ENCODE assay signal across 30 cellular contexts in the genomic region with DNA sequence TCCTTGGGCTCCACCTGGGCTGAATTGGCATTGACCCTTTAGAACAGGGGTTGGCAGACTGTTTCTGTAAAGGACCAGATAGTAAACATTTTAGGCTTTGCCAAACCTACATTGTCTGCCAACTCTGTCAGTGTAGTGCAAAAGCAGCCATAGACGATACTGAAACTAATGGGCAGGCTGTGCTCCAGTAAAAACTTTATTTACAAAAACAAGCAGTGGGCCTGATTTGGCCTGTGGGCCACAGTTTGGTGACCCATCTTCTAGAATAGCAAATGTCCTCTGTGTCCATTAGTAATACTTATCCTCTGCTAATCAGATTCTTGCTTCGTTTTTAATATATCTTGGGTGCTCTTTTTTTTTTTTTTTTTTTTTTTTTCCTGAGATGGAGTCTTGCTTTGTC.
"Had no signal": no experiment of that assay in that cellular context is flagged by ENCODE, and none has a peak within 500 bp of the region (broad histone marks: within the 10 kb centered on the region; RNA-seq: fewer than 3 reads in every experiment).

No MANE protein-coding gene starts in this region.

- H3K9me3 Mint-ChIP-seq: mesothelial cell of epicardium; naive B cell; natural killer cell; nephron progenitor cell; neural progenitor cell; stimulated activated effector memory CD8-positive, alpha-beta T cell treated with anti-CD3 and anti-CD28 coated beads, Interleukin-12 subunit alpha, Interleukin-12 subunit beta, amount 100 ng/mL, for 72 hours; stimulated activated naive CD8-positive, alpha-beta T cell treated with anti-CD3 and anti-CD28 coated beads, Interleukin-15, Interleukin-2, amounts not matched to agents 100 ng/mL and 50 ng/mL, for 24 hours had no signal

- H3K27ac Mint-ChIP-seq: mesothelial cell of epicardium; natural killer cell; nephron progenitor cell; neural progenitor cell; stimulated activated effector memory CD8-positive, alpha-beta T cell treated with anti-CD3 and anti-CD28 coated beads, Interleukin-12 subunit alpha, Interleukin-12 subunit beta, amount 100 ng/mL, for 72 hours; stimulated activated naive CD8-positive, alpha-beta T cell treated with anti-CD3 and anti-CD28 coated beads, Interleukin-15, Interleukin-2, amounts not matched to agents 100 ng/mL and 50 ng/mL, for 24 hours had no signal

- H3K36me3 ChIP-seq: prostate gland had no signal

- H2AFZ ChIP-seq: hepatocyte, neural progenitor cell had no signal

- H3K27me3 ChIP-seq: hepatocyte, neural progenitor cell, neutrophil, pancreas, sigmoid colon, spleen, suprapubic skin, tibial artery, upper lobe of right lung had no signal

- H3K27me3 Mint-ChIP-seq: naive B cell; stimulated activated naive CD8-positive, alpha-beta T cell treated with anti-CD3 and anti-CD28 coated beads, Interleukin-15, Interleukin-2, amounts not matched to agents 100 ng/mL and 50 ng/mL, for 24 hours had no signal

- H3K4me3 Mint-ChIP-seq: mesothelial cell of epicardium; natural killer cell; nephron progenitor cell; neural progenitor cell; stimulated activated effector memory CD8-positive, alpha-beta T cell treated with anti-CD3 and anti-CD28 coated beads, Interleukin-12 subunit alpha, Interleukin-12 subunit beta, amount 100 ng/mL, for 72 hours; stimulated activated naive CD8-positive, alpha-beta T cell treated with anti-CD3 and anti-CD28 coated beads, Interleukin-15, Interleukin-2, amounts not matched to agents 100 ng/mL and 50 ng/mL, for 24 hours had no signal

- ATAC-seq: natural killer cell; pancreas; right cardiac atrium; stimulated activated effector memory CD8-positive, alpha-beta T cell treated with anti-CD3 and anti-CD28 coated beads, Interleukin-12 subunit alpha, Interleukin-12 subunit beta, amount 100 ng/mL, for 72 hours; upper lobe of right lung had no signal

- DNase-seq: islet precursor cell; left ventricle myocardium inferior; mesendoderm; naive B cell; natural killer cell; nephron progenitor cell; occipital lobe; pancreas; posterior cingulate gyrus; retina; right cardiac atrium; sigmoid colon; small intestine; spleen; stimulated activated CD4-positive, alpha-beta T cell treated with anti-CD3 and anti-CD28 coated beads, Interleukin-4, amount 100 ng/mL, for 24 hours; stimulated activated naive CD4-positive, alpha-beta T cell; tibial artery; trophoblast cell; upper lobe of right lung had no signal

- H3K4me3 ChIP-seq: hepatocyte, left ventricle myocardium inferior, lung, neural progenitor cell, pancreas, prostate gland, sigmoid colon, spleen, suprapubic skin, thoracic aorta, tibial artery, upper lobe of right lung had no signal

- H3K27ac ChIP-seq: hepatocyte, left ventricle myocardium inferior, neural progenitor cell, neutrophil, pancreas, prostate gland, sigmoid colon, spleen, suprapubic skin, thoracic aorta, tibial artery, upper lobe of right lung had no signal

- FAIRE-seq: pancreas, small intestine, urothelium cell line had no signal

- H3K9me3 ChIP-seq: left ventricle myocardium inferior, neutrophil, pancreas, prostate gland, sigmoid colon, spleen, suprapubic skin, thoracic aorta, tibial artery, upper lobe of right lung had no signal

- H3K4me2 ChIP-seq: hepatocyte, neural progenitor cell had no signal

- H3K9ac ChIP-seq: neural progenitor cell had no signal
